Comparison of ENCODE assay signal across 21 cellular contexts in the genomic region with DNA sequence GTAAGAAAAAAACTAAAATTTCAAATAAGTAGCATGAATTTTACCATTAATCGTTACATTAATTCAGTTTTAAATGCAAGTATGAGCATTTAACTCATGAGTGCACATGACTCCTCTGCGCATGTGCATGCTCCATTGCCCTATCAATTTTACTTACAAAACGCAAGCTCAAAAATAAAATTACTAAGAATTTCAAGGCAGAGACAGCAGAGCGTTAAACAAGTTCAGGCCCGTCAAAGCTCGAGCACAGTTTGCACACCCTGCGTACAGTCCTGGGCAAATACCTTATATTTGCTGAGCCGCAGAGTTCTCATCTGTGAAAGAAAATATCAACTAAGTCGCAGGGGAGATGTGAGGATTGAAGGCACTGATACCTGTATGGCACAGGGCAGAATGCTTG.
DNase-seq lines count a peak whose midpoint lies in the region; ATAC-seq, FAIRE-seq and TF ChIP-seq lines count a peak whose summit lies in the region.
"Had no signal": no experiment of that assay in that cellular context is flagged by ENCODE, and none has a peak within 500 bp of the region (broad histone marks: within the 10 kb centered on the region; RNA-seq: fewer than 3 reads in every experiment).

No MANE protein-coding gene starts in this region.

- POLR2A ChIA-PET in K562 (lab: Yijun Ruan, JAX) = no interaction called here

- no peak for DNase-seq in RWPE2 (ENCODE audit: low spot score)
- no peak for DNase-seq in K562 (ENCODE audit: extremely low read depth in 1 of 4, low spot score in 3 of 4)
- DNase-seq in left kidney (ENCODE audit: low read depth, low spot score) = peak; percentile 29
- DNase-seq in effector CD4-positive, alpha-beta T cell = no peak
- DNase-seq in activated T-cell treated with anti-CD3 and anti-CD28 coated beads, Interleukin-2, amount 50 U/mL, for 4 hours = no peak
- no peak for DNase-seq in colonic mucosa
- DNase-seq: C1 segment of cervical spinal cord; Calu3; CD4-positive, alpha-beta memory T cell; COR-L47; DMS53; DMS79 treated with DMSO at 0.1 percent for 48 hours; GF-D8; GM23248; H7; HCEC 1CT had no signal

- ATAC-seq in RWPE2 (ENCODE audit: low read depth) (peak; percentile 67), K562 (no peak), esophagus mucosa (peak; percentile 52), GM21423 (IDR thresholded peaks at IDR 0.05; ENCODE audit: unreplicated experiment) (no peak)
- ATAC-seq in activated T-cell treated with anti-CD3 and anti-CD28 coated beads, Interleukin-2, amount 50 U/mL, for 4 hours = no peak

- H3K27ac ChIP-seq in RWPE2 (ENCODE audit: poor library complexity, severe bottlenecking) (no peak overlapping the region), K562 (ENCODE audit: extremely low read depth, low read depth, low read length) (no peak overlapping the region), colonic mucosa (no peak overlapping the region)
- H3K27ac ChIP-seq: GM23248 had no signal

- H3K36me3 Mint-ChIP-seq in activated T-cell treated with anti-CD3 and anti-CD28 coated beads, Interleukin-2, amount 50 U/mL, for 4 hours (ENCODE audit: insufficient read depth) = peaks cover 9% of the 10 kb centered on the region

- no peaks in the 10 kb centered on the region for H3K4me1 Mint-ChIP-seq in activated T-cell treated with anti-CD3 and anti-CD28 coated beads, Interleukin-2, amount 50 U/mL, for 4 hours (ENCODE audit: low read depth)
- H3K4me1 Mint-ChIP-seq: CD4-positive, alpha-beta memory T cell had no signal

- no peak for TF ChIP-seq POLR2A in K562 (conservative IDR thresholded peaks at IDR 0.05)

- no peak for TF ChIP-seq RAD21 in K562 (CRISPR knock-in tag; conservative IDR thresholded peaks at IDR 0.05 in 1 of 2, IDR thresholded peaks at IDR 0.05 in 1 of 2)

- H3K9me1 ChIP-seq in K562 (ENCODE audit: control insufficient read depth, insufficient read depth, low read length) = no peaks in the 10 kb centered on the region

- intact Hi-C loops in K562 (cut with micrococcal nuclease) (no loop called here), colonic mucosa (cut with DNase I) (no loop called here)

- H3K27me3 ChIP-seq in RWPE2 (ENCODE audit: insufficient read depth, poor library complexity, severe bottlenecking) = no peaks in the 10 kb centered on the region
- H3K27me3 ChIP-seq in K562 (ENCODE audit: control insufficient read depth in 2 of 2, insufficient read depth in 2 of 2, low read length in 2 of 2) = no peaks in the 10 kb centered on the region
- no peaks in the 10 kb centered on the region for H3K27me3 ChIP-seq in colonic mucosa

- no peaks in the 10 kb centered on the region for H3K9me3 ChIP-seq in RWPE2 (ENCODE audit: severe bottlenecking)
- no peaks in the 10 kb centered on the region for H3K9me3 ChIP-seq in K562 (replicated peaks; ENCODE audit: control insufficient read depth, insufficient read depth, low read depth, low read length)
- no peaks in the 10 kb centered on the region for H3K9me3 ChIP-seq in colonic mucosa

- H3K9me3 Mint-ChIP-seq in activated T-cell treated with anti-CD3 and anti-CD28 coated beads, Interleukin-2, amount 50 U/mL, for 4 hours = no peaks in the 10 kb centered on the region
- H3K9me3 Mint-ChIP-seq: CD4-positive, alpha-beta memory T cell had no signal

- H3K36me3 ChIP-seq in RWPE2 (ENCODE audit: low read depth) (no peaks in the 10 kb centered on the region), K562 (ENCODE audit: control insufficient read depth, insufficient read depth, low read length) (no peaks in the 10 kb centered on the region), colonic mucosa (no peaks in the 10 kb centered on the region)

- no peak overlapping the region for H3K4me3 ChIP-seq in RWPE2 (ENCODE audit: severe bottlenecking)
- H3K4me3 ChIP-seq in K562 = no peak overlapping the region
- H3K4me3 ChIP-seq in colonic mucosa = no peak overlapping the region
- H3K4me3 ChIP-seq: GM23248 had no signal

- no peak overlapping the region for H2AFZ ChIP-seq in K562 (ENCODE audit: low read depth, low read length)
- H2AFZ ChIP-seq: GM23248 had no signal

- in situ Hi-C loops in K562 (cut with MboI) = no loop called here

- WGBS in K562 (ENCODE audit: insufficient coverage, low coverage, missing lambda C conversion rate) = under 1% methylated on average over 9 of the region's 9 CpGs

- H3K4me3 Mint-ChIP-seq in activated T-cell treated with anti-CD3 and anti-CD28 coated beads, Interleukin-2, amount 50 U/mL, for 4 hours = no peak overlapping the region
- H3K4me3 Mint-ChIP-seq: CD4-positive, alpha-beta memory T cell had no signal

- no peaks in the 10 kb centered on the region for H3K27me3 Mint-ChIP-seq in activated T-cell treated with anti-CD3 and anti-CD28 coated beads, Interleukin-2, amount 50 U/mL, for 4 hours (ENCODE audit: low read depth)
- H3K27me3 Mint-ChIP-seq: CD4-positive, alpha-beta memory T cell had no signal

- peaks cover 8% of the 10 kb centered on the region for H3K4me1 ChIP-seq in RWPE2 (ENCODE audit: insufficient read depth, poor library complexity, severe bottlenecking)
- no peaks in the 10 kb centered on the region for H3K4me1 ChIP-seq in K562 (replicated peaks in 1 of 2; ENCODE audit: control insufficient read depth in 2 of 2, insufficient read depth in 2 of 2, low read length in 2 of 2)
- H3K4me1 ChIP-seq in colonic mucosa = no peaks in the 10 kb centered on the region

- H3K9ac ChIP-seq in K562 (ENCODE audit: insufficient read depth in 1 of 2, low read depth in 2 of 2, low read length in 2 of 2) (no peak overlapping the region), colonic mucosa (ENCODE audit: low read depth in 2 of 2, low read length in 2 of 2) (no peak overlapping the region)
- H3K9ac ChIP-seq: GM23248 had no signal

- H4K20me1 ChIP-seq in K562 (replicated peaks; ENCODE audit: control insufficient read depth, insufficient read depth, low read length) = no peaks in the 10 kb centered on the region

- CTCF ChIA-PET in K562 (lab: Yijun Ruan, JAX; ENCODE audit: low intra/inter-chr PET ratio) = no interaction called here

- TF ChIP-seq CTCF in RWPE2 (IDR thresholded peaks at IDR 0.05; ENCODE audit: poor library complexity, severe bottlenecking) (no peak), K562 (IDR thresholded peaks at IDR 0.05 in 2 of 3, conservative IDR thresholded peaks at IDR 0.05 in 1 of 3; ENCODE audit: insufficient read depth in 2 of 3, low read depth in 1 of 3, low read length in 3 of 3) (no peak), colonic mucosa (IDR thresholded peaks at IDR 0.05) (no peak)

- H3K79me2 ChIP-seq in K562 (ENCODE audit: control insufficient read depth, insufficient read depth, low read length) = no peaks in the 10 kb centered on the region

- no TSS peak for BruUV-seq in K562 (replicated peaks; lab: Mats Ljungman, UMichigan)

- FAIRE-seq in K562 (lab: Jason Lieb, UNC) = no peak
- FAIRE-seq: GM12891, GM18507, H1 had no signal

- H3K4me2 ChIP-seq in K562 (ENCODE audit: insufficient read depth, low read length) = no peak overlapping the region

- no peak for TF ChIP-seq EP300 in K562 (IDR thresholded peaks at IDR 0.05; ENCODE audit: low read length)

TF ChIP-seq in K562, 482 proteins besides CTCF, POLR2A, EP300 and RAD21:
- TF ChIP-seq NRF1 (conservative IDR thresholded peaks at IDR 0.05 in 1 of 2, IDR thresholded peaks at IDR 0.05 in 1 of 2) = peak; percentile 49 to 56
- TF ChIP-seq TEAD4 (IDR thresholded peaks at IDR 0.05; ENCODE audit: low read length) = no peak
- TF ChIP-seq TEAD4 (CRISPR knock-in tag; IDR thresholded peaks at IDR 0.05; ENCODE audit: borderline replicate concordance) = no peak
- TF ChIP-seq MEF2A (IDR thresholded peaks at IDR 0.05; ENCODE audit: control insufficient read depth, low read depth, low read length) = no peak

Comparison
In these comparisons a context has a peak if more than half of its experiments do, and no peak if none do; other contexts are left out.
1. ATAC-seq: peak in RWPE2 (single experiment) and esophagus mucosa (single experiment); none in K562 (single experiment), GM21423 (single experiment) and activated T-cell treated with anti-CD3 and anti-CD28 coated beads, Interleukin-2, amount 50 U/mL, for 4 hours (0 of 2).